Comparison of ENCODE assay signal across 28 cellular contexts in the genomic region with DNA sequence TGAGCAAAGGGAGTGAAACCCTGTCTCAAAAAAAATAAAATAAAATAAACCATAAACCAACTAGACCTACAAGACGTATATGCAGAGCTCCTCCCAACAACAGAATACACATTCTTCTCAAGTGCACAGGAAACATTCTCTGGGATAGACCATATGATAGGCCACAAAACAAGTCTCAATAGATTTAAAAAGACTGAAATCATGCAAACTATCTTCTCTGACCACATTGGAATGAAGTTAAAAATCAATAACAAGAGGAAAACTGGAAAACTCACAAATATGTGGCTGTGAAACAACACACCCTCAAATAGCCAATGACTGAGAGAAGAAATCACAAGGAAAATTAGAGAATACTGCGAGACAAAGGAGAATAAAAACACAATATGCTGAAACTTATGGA.
"Had no signal": no experiment of that assay in that cellular context is flagged by ENCODE, and none has a peak within 500 bp of the region (broad histone marks: within the 10 kb centered on the region; RNA-seq: fewer than 3 reads in every experiment).

No MANE protein-coding gene starts in this region.

- H3K4me1 ChIP-seq: esophagus muscularis mucosa, foreskin keratinocyte, gastrocnemius medialis, heart left ventricle had no signal

- H3K27me3 ChIP-seq: brain microvascular endothelial cell, dorsolateral prefrontal cortex, esophagus muscularis mucosa, foreskin keratinocyte, gastrocnemius medialis, heart left ventricle had no signal

- H3K4me3 ChIP-seq: coronary artery, dorsolateral prefrontal cortex, esophagus muscularis mucosa, gastrocnemius medialis, heart left ventricle had no signal

- H3K9me3 ChIP-seq: esophagus muscularis mucosa, gastrocnemius medialis had no signal

- DNase-seq: activated CD4-positive, alpha-beta memory T cell treated with anti-CD3 and anti-CD28 coated beads, Interleukin-2, amount 10 ng/mL, durations not matched to agents 7 days and 5 days; activated CD4-positive, alpha-beta T cell treated with anti-CD3 and anti-CD28 coated beads for 1 hour; activated CD4-positive, alpha-beta T cell treated with anti-CD3 and anti-CD28 coated beads for 4 hours; activated CD4-positive, alpha-beta T cell treated with anti-CD3 and anti-CD28 coated beads, Interleukin-2, amount 10 ng/mL, durations not matched to agents 7 days and 5 days; activated CD4-positive, alpha-beta T cell treated with anti-CD3 and anti-CD28 coated beads, Interleukin-2, amount 50 U/mL, for 4 hours; activated CD8-positive, alpha-beta memory T cell treated with anti-CD3 and anti-CD28 coated beads, Interleukin-2, amount 50 U/mL, for 48 hours; activated effector memory CD4-positive, alpha-beta T cell treated with Interleukin-2 at 50 U/mL for 16 hours; activated gamma-delta T cell treated with Interleukin-2 at 50 U/mL for 16 hours; activated naive CD4-positive, alpha-beta T cell treated with anti-CD3 and anti-CD28 coated beads, Interleukin-2, amount 50 U/mL, for 16 hours; activated naive CD4-positive, alpha-beta T cell treated with Interleukin-2 at 50 U/mL for 16 hours; activated T-cell treated with anti-CD3 and anti-CD28 coated beads for 4 hours; activated T-cell treated with anti-CD3 and anti-CD28 coated beads, Interleukin-2, amount 50 U/mL, for 4 hours; amniotic stem cell; anterior cingulate cortex; brain microvascular endothelial cell; dorsolateral prefrontal cortex; effector memory CD8-positive, alpha-beta T cell; erythroblast; foreskin keratinocyte; gastrocnemius medialis; glutamatergic neuron; heart left ventricle; SW 1271; T-cell; T1000 had no signal

- H3K36me3 ChIP-seq: brain microvascular endothelial cell, esophagus muscularis mucosa, gastrocnemius medialis, heart left ventricle had no signal

- ATAC-seq: activated T-cell treated with anti-CD3 and anti-CD28 coated beads, Interleukin-2, amount 50 U/mL, for 4 hours; activated T-helper 17 cell treated with anti-CD3 and anti-CD28 coated beads, Interleukin-2, amount 50 U/mL, for 72 hours; effector memory CD8-positive, alpha-beta T cell; foreskin keratinocyte; gastrocnemius medialis; heart left ventricle; T-cell had no signal

- H3K27ac ChIP-seq: brain microvascular endothelial cell, coronary artery, dorsolateral prefrontal cortex, esophagus muscularis mucosa, foreskin keratinocyte, gastrocnemius medialis, heart left ventricle had no signal
